In genomic region chr13:102198418-102199322, GRCh38 we compare ENCODE assay signal across 24 cellular contexts.
DNase-seq lines count a peak whose midpoint lies in the region; ATAC-seq and TF ChIP-seq lines count a peak whose summit lies in the region.
"Had no signal": no experiment of that assay in that cellular context is flagged by ENCODE, and none has a peak within 500 bp of the region (broad histone marks: within the 10 kb centered on the region; RNA-seq: fewer than 3 reads in every experiment).

No MANE protein-coding gene starts in this region.

- H3K27ac ChIP-seq in right atrium auricular region = peak overlapping the region; percentile 27 to 39
- H3K27ac ChIP-seq in smooth muscle cell (ENCODE audit: low read depth) = peak overlapping the region; percentile 4
- no peak overlapping the region for H3K27ac ChIP-seq in MM.1S (ENCODE audit: low read length)
- H3K27ac ChIP-seq: ascending aorta, HL-60 had no signal

- H3K4me3 Mint-ChIP-seq in activated naive CD8-positive, alpha-beta T cell treated with anti-CD3 and anti-CD28 coated beads, Interleukin-2, amount 50 U/mL, for 24 hours = no peak overlapping the region
- H3K4me3 Mint-ChIP-seq: activated naive CD4-positive, alpha-beta T cell treated with anti-CD3 and anti-CD28 coated beads, Interleukin-2, amount 10 ng/mL, durations not matched to agents 7 days and 5 days; naive thymus-derived CD4-positive, alpha-beta T cell; T-cell had no signal

- no peaks in the 10 kb centered on the region for H3K36me3 ChIP-seq in right atrium auricular region
- no peaks in the 10 kb centered on the region for H3K36me3 ChIP-seq in smooth muscle cell (ENCODE audit: low read depth)
- H3K36me3 ChIP-seq in MM.1S (replicated peaks; ENCODE audit: insufficient read depth, low read length) = no peaks in the 10 kb centered on the region
- H3K36me3 ChIP-seq: ascending aorta had no signal

- H3K4me1 Mint-ChIP-seq in activated naive CD8-positive, alpha-beta T cell treated with anti-CD3 and anti-CD28 coated beads, Interleukin-2, amount 50 U/mL, for 24 hours = no peaks in the 10 kb centered on the region
- H3K4me1 Mint-ChIP-seq: activated naive CD4-positive, alpha-beta T cell treated with anti-CD3 and anti-CD28 coated beads, Interleukin-2, amount 10 ng/mL, durations not matched to agents 7 days and 5 days; naive thymus-derived CD4-positive, alpha-beta T cell; T-cell had no signal

- H3K79me2 ChIP-seq in smooth muscle cell (ENCODE audit: low read depth) (no peaks in the 10 kb centered on the region), MM.1S (ENCODE audit: low read length) (no peaks in the 10 kb centered on the region)

- no peak overlapping the region for H2AFZ ChIP-seq in smooth muscle cell (ENCODE audit: low read depth)
- no peak overlapping the region for H2AFZ ChIP-seq in MM.1S (ENCODE audit: low read length)

- H3K4me2 ChIP-seq in smooth muscle cell (peak overlapping the region; percentile 62), MM.1S (ENCODE audit: low read depth, low read length) (no peak overlapping the region)

- H3K9me3 ChIP-seq in right atrium auricular region = no peaks in the 10 kb centered on the region
- H3K9me3 ChIP-seq in smooth muscle cell (replicated peaks; ENCODE audit: low read depth) = no peaks in the 10 kb centered on the region
- H3K9me3 ChIP-seq in MM.1S (replicated peaks; ENCODE audit: insufficient read depth, low read length) = no peaks in the 10 kb centered on the region
- H3K9me3 ChIP-seq: ascending aorta had no signal

- H3K9me2 ChIP-seq in MM.1S (replicated peaks; ENCODE audit: insufficient read depth, low read length) = no peaks in the 10 kb centered on the region

- intact Hi-C loops in cardiac septum (cut with DNase I) = loop anchor here (10.0 kb wide), 1 partner anchor 196 kb away; no protein-coding TSS in a partner anchor

- WGBS in smooth muscle cell (ENCODE audit: low lambda C conversion rate) = 59% methylated on average over 7 of the region's 7 CpGs

- H3K27me3 ChIP-seq in right atrium auricular region = no peaks in the 10 kb centered on the region
- no peaks in the 10 kb centered on the region for H3K27me3 ChIP-seq in smooth muscle cell (ENCODE audit: low read depth)
- no peaks in the 10 kb centered on the region for H3K27me3 ChIP-seq in MM.1S (replicated peaks; ENCODE audit: insufficient read depth, low read length)
- H3K27me3 ChIP-seq: ascending aorta had no signal

- H3K9me3 Mint-ChIP-seq in activated naive CD8-positive, alpha-beta T cell treated with anti-CD3 and anti-CD28 coated beads, Interleukin-2, amount 50 U/mL, for 24 hours = no peaks in the 10 kb centered on the region
- H3K9me3 Mint-ChIP-seq: activated naive CD4-positive, alpha-beta T cell treated with anti-CD3 and anti-CD28 coated beads, Interleukin-2, amount 10 ng/mL, durations not matched to agents 7 days and 5 days; T-cell had no signal

- H3K9ac ChIP-seq in smooth muscle cell (ENCODE audit: low read depth) (no peak overlapping the region), MM.1S (ENCODE audit: low read length) (no peak overlapping the region)

- H3K27ac Mint-ChIP-seq in activated naive CD8-positive, alpha-beta T cell treated with anti-CD3 and anti-CD28 coated beads, Interleukin-2, amount 50 U/mL, for 24 hours = no peak overlapping the region
- H3K27ac Mint-ChIP-seq: activated naive CD4-positive, alpha-beta T cell treated with anti-CD3 and anti-CD28 coated beads, Interleukin-2, amount 10 ng/mL, durations not matched to agents 7 days and 5 days; naive thymus-derived CD4-positive, alpha-beta T cell; T-cell had no signal

- H3F3A ChIP-seq in smooth muscle cell (ENCODE audit: low read depth) (no peaks in the 10 kb centered on the region), MM.1S (ENCODE audit: insufficient read depth, low read length) (no peaks in the 10 kb centered on the region)

- no peak overlapping the region for H3K4me3 ChIP-seq in right atrium auricular region
- H3K4me3 ChIP-seq in fibroblast of the aortic adventitia (ENCODE audit: low read depth, low read length) = no peak overlapping the region
- H3K4me3 ChIP-seq in smooth muscle cell = no peak overlapping the region
- H3K4me3 ChIP-seq in MM.1S (ENCODE audit: low read length) = no peak overlapping the region
- H3K4me3 ChIP-seq: ascending aorta had no signal

- H4K20me1 ChIP-seq in smooth muscle cell (ENCODE audit: low read depth) (no peaks in the 10 kb centered on the region), MM.1S (ENCODE audit: insufficient read depth, low read length) (no peaks in the 10 kb centered on the region)

- DNase-seq in right atrium auricular region (ENCODE audit: low spot score) (no peak), cardiac septum (ENCODE audit: low spot score) (no peak), amniotic epithelial cell (ENCODE audit: low read depth) (peak; percentile 68), fibroblast of the aortic adventitia (ENCODE audit: low read depth) (peak; percentile 56), smooth muscle cell (lab: John Stamatoyannopoulos, UW; ENCODE audit: unreplicated experiment) (no peak), MM.1S (no peak)
- no peak for DNase-seq in activated naive CD8-positive, alpha-beta T cell treated with anti-CD3 and anti-CD28 coated beads, Interleukin-2, amount 50 U/mL, for 24 hours
- DNase-seq: ACHN; activated CD4-positive, alpha-beta T cell treated with anti-CD3 and anti-CD28 coated beads for 4 hours; activated naive CD4-positive, alpha-beta T cell treated with anti-CD3 and anti-CD28 coated beads, Interleukin-2, amount 10 ng/mL, durations not matched to agents 7 days and 5 days; activated T-cell treated with anti-CD3 and anti-CD28 coated beads, Interleukin-2, amount 50 U/mL, for 48 hours; C1 segment of cervical spinal cord; effector CD4-positive, alpha-beta T cell; left cardiac atrium; naive thymus-derived CD4-positive, alpha-beta T cell; NCI-H1436 treated with DMSO at 0.1 percent for 48 hours; NCI-H510A treated with DMSO at 0.1 percent for 48 hours; right cardiac atrium; SHP77; T-cell had no signal

- TF ChIP-seq CTCF in right atrium auricular region (IDR thresholded peaks at IDR 0.05) (no peak), fibroblast of the aortic adventitia (IDR thresholded peaks at IDR 0.05; ENCODE audit: insufficient read depth, low read length) (no peak), smooth muscle cell (IDR thresholded peaks at IDR 0.05; ENCODE audit: borderline replicate concordance, insufficient read depth, poor library complexity, severe bottlenecking) (no peak), MM.1S (IDR thresholded peaks at IDR 0.05; ENCODE audit: low read length) (no peak)

- H3K36me3 Mint-ChIP-seq in activated naive CD8-positive, alpha-beta T cell treated with anti-CD3 and anti-CD28 coated beads, Interleukin-2, amount 50 U/mL, for 24 hours (ENCODE audit: low read depth) = no peaks in the 10 kb centered on the region
- H3K36me3 Mint-ChIP-seq: activated naive CD4-positive, alpha-beta T cell treated with anti-CD3 and anti-CD28 coated beads, Interleukin-2, amount 10 ng/mL, durations not matched to agents 7 days and 5 days; naive thymus-derived CD4-positive, alpha-beta T cell; T-cell had no signal

- H3K27me3 Mint-ChIP-seq in activated naive CD8-positive, alpha-beta T cell treated with anti-CD3 and anti-CD28 coated beads, Interleukin-2, amount 50 U/mL, for 24 hours = no peaks in the 10 kb centered on the region
- H3K27me3 Mint-ChIP-seq: activated naive CD4-positive, alpha-beta T cell treated with anti-CD3 and anti-CD28 coated beads, Interleukin-2, amount 10 ng/mL, durations not matched to agents 7 days and 5 days had no signal

- H3K4me1 ChIP-seq in right atrium auricular region = no peaks in the 10 kb centered on the region
- H3K4me1 ChIP-seq in smooth muscle cell (ENCODE audit: low read depth) = no peaks in the 10 kb centered on the region
- H3K4me1 ChIP-seq in MM.1S (ENCODE audit: low read length) = no peaks in the 10 kb centered on the region
- H3K4me1 ChIP-seq: ascending aorta had no signal

- ATAC-seq in GM21737 (IDR thresholded peaks at IDR 0.05; ENCODE audit: unreplicated experiment) = no peak
- no peak for ATAC-seq in activated naive CD8-positive, alpha-beta T cell treated with anti-CD3 and anti-CD28 coated beads, Interleukin-2, amount 50 U/mL, for 24 hours
- ATAC-seq: esophagus mucosa; naive thymus-derived CD4-positive, alpha-beta T cell; right cardiac atrium; T-cell had no signal

Comparison
In these comparisons a context has a peak if more than half of its experiments do, and no peak if none do; other contexts are left out.
1. DNase-seq: peak in amniotic epithelial cell (single experiment) and fibroblast of the aortic adventitia (single experiment); none in right atrium auricular region (single experiment), cardiac septum (single experiment), smooth muscle cell (single experiment), MM.1S (single experiment) and activated naive CD8-positive, alpha-beta T cell treated with anti-CD3 and anti-CD28 coated beads, Interleukin-2, amount 50 U/mL, for 24 hours (single experiment).